9 cellular contexts compared by ENCODE assay signal in the genomic region with DNA sequence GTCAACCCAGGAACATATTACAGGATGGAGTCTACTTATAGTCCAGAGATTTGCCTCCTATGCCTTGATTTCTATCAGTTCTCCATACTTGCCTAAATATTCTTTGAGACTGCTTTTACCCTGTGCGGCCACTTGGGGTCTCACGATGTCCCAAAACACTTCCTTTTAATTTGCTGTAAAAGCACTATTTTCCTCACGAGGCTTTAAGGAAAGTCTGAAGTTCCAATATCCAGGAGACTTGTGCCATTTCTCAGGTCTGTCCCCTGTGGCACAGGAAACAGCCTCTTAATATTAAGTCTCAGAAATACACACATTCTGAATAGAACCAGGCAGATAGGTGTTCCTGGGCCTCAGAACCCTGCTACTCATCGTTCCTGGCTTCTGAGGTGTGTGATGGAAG.
DNase-seq lines count a peak whose midpoint lies in the region; ATAC-seq and TF ChIP-seq lines count a peak whose summit lies in the region.
"Had no signal": no experiment of that assay in that cellular context is flagged by ENCODE, and none has a peak within 500 bp of the region (broad histone marks: within the 10 kb centered on the region; RNA-seq: fewer than 3 reads in every experiment).

No MANE protein-coding gene starts in this region.

- CTCF ChIA-PET in CD4-positive, alpha-beta T cell (lab: Charles Lee): interaction anchor here (0.7 to 1.7 kb wide), 10 partner anchors 10 to 608 kb away, joined by 3 to 10 read pairs (median 4); no protein-coding TSS in a partner anchor

- no peaks in the 10 kb centered on the region for H3K9me3 Mint-ChIP-seq in CD4-positive, alpha-beta T cell
- peaks cover 3% of the 10 kb centered on the region for H3K9me3 Mint-ChIP-seq in stimulated activated memory B cell treated with anti-CD40 and anti-IgM and Interleukin-4, amounts not matched to agents 10 μg/mL and 1 μg/mL and 100 μg/mL, for 72 hours
- H3K9me3 Mint-ChIP-seq: stimulated activated naive CD8-positive, alpha-beta T cell treated with anti-CD3 and anti-CD28 coated beads, Interleukin-15, Interleukin-2, amounts not matched to agents 100 ng/mL and 50 ng/mL, for 24 hours had no signal

- TF ChIP-seq CTCF in CD4-positive, alpha-beta T cell (IDR thresholded peaks at IDR 0.05): peak; percentile 18
- TF ChIP-seq CTCF in foreskin fibroblast (IDR thresholded peaks at IDR 0.05; ENCODE audit: low read depth, low read length): peak; percentile 33
- TF ChIP-seq CTCF in psoas muscle (IDR thresholded peaks at IDR 0.05): peak; percentile 52

- peaks cover 5% of the 10 kb centered on the region for H3K4me1 Mint-ChIP-seq in CD4-positive, alpha-beta T cell (ENCODE audit: low read depth)
- H3K4me1 Mint-ChIP-seq in stimulated activated memory B cell treated with anti-CD40 and anti-IgM and Interleukin-4, amounts not matched to agents 10 μg/mL and 1 μg/mL and 100 μg/mL, for 72 hours: no peaks in the 10 kb centered on the region

- no peak overlapping the region for H3K4me3 Mint-ChIP-seq in CD4-positive, alpha-beta T cell
- no peak overlapping the region for H3K4me3 Mint-ChIP-seq in stimulated activated memory B cell treated with anti-CD40 and anti-IgM and Interleukin-4, amounts not matched to agents 10 μg/mL and 1 μg/mL and 100 μg/mL, for 72 hours
- H3K4me3 Mint-ChIP-seq: stimulated activated naive CD8-positive, alpha-beta T cell treated with anti-CD3 and anti-CD28 coated beads, Interleukin-15, Interleukin-2, amounts not matched to agents 100 ng/mL and 50 ng/mL, for 24 hours had no signal

- POLR2A ChIA-PET in CD4-positive, alpha-beta T cell (lab: Charles Lee): interaction anchor here (1.1 kb wide), 1 partner anchor 143 kb away, joined by 3 read pairs; a partner anchor contains a TSS

- no peaks in the 10 kb centered on the region for H3K9me3 ChIP-seq in CD4-positive, alpha-beta T cell (ENCODE audit: control insufficient read depth, low read length)
- H3K9me3 ChIP-seq in psoas muscle: no peaks in the 10 kb centered on the region

- no peaks in the 10 kb centered on the region for H3K27me3 ChIP-seq in CD4-positive, alpha-beta T cell (ENCODE audit: control insufficient read depth, insufficient read depth, low read length)
- peaks cover 0 to 8% (median 0%) of the 10 kb centered on the region in 3 donors for H3K27me3 ChIP-seq in psoas muscle (ENCODE audit: insufficient read depth in 3 of 3, low read length in 2 of 3)

- H3K4me3 ChIP-seq in foreskin fibroblast (ENCODE audit: low read depth in 1 of 2, low read length in 2 of 2): no peak overlapping the region
- no peak overlapping the region for H3K4me3 ChIP-seq in psoas muscle

- H3K36me3 ChIP-seq in psoas muscle (ENCODE audit: insufficient read depth in 1 of 2, low read depth in 1 of 2): peaks cover 0 to 10% of the 10 kb centered on the region in 2 donors

- DNase-seq in CD4-positive, alpha-beta T cell: no peak
- DNase-seq in UCSD-AML1 (lab: John Stamatoyannopoulos, UW; ENCODE audit: unreplicated experiment): peak; percentile 14
- peak; percentile 24 to 59 for DNase-seq in foreskin fibroblast
- DNase-seq in psoas muscle: no peak
- DNase-seq in NCI-H774 (lab: John Stamatoyannopoulos, UW): no peak

- WGBS in psoas muscle, 3 donors: 18 to 37% (median 23%) methylated on average over 4 of the region's 4 CpGs

- H3K27me3 Mint-ChIP-seq in CD4-positive, alpha-beta T cell: no peaks in the 10 kb centered on the region
- no peaks in the 10 kb centered on the region for H3K27me3 Mint-ChIP-seq in stimulated activated memory B cell treated with anti-CD40 and anti-IgM and Interleukin-4, amounts not matched to agents 10 μg/mL and 1 μg/mL and 100 μg/mL, for 72 hours
- H3K27me3 Mint-ChIP-seq: stimulated activated naive CD8-positive, alpha-beta T cell treated with anti-CD3 and anti-CD28 coated beads, Interleukin-15, Interleukin-2, amounts not matched to agents 100 ng/mL and 50 ng/mL, for 24 hours had no signal

- intact Hi-C loops in CD4-positive, alpha-beta T cell (cut with DNase I, micrococcal nuclease): loop anchor here (2.0 to 5.0 kb wide), 2 partner anchors 234 to 267 kb away; no protein-coding TSS in a partner anchor
- intact Hi-C loops in psoas muscle (cut with DNase I): loop anchor here (5.0 to 10.0 kb wide), 3 partner anchors 121 to 234 kb away; no protein-coding TSS in a partner anchor

- H3K36me3 Mint-ChIP-seq in CD4-positive, alpha-beta T cell (ENCODE audit: low read depth): peaks cover 30% of the 10 kb centered on the region
- H3K36me3 Mint-ChIP-seq in stimulated activated memory B cell treated with anti-CD40 and anti-IgM and Interleukin-4, amounts not matched to agents 10 μg/mL and 1 μg/mL and 100 μg/mL, for 72 hours: peaks cover 28% of the 10 kb centered on the region

- no peak overlapping the region for H3K27ac ChIP-seq in CD4-positive, alpha-beta T cell (ENCODE audit: low read depth, low read length)
- peak overlapping the region; percentile 49 for H3K27ac ChIP-seq in psoas muscle

- H3K27ac Mint-ChIP-seq in CD4-positive, alpha-beta T cell: no peak overlapping the region
- no peak overlapping the region for H3K27ac Mint-ChIP-seq in stimulated activated memory B cell treated with anti-CD40 and anti-IgM and Interleukin-4, amounts not matched to agents 10 μg/mL and 1 μg/mL and 100 μg/mL, for 72 hours
- H3K27ac Mint-ChIP-seq: stimulated activated naive CD8-positive, alpha-beta T cell treated with anti-CD3 and anti-CD28 coated beads, Interleukin-15, Interleukin-2, amounts not matched to agents 100 ng/mL and 50 ng/mL, for 24 hours had no signal

- peak; percentile 39 for ATAC-seq in CD4-positive, alpha-beta T cell (ENCODE audit: poor library complexity)
- ATAC-seq in GM18508 (IDR thresholded peaks at IDR 0.05; ENCODE audit: insufficient read depth, unreplicated experiment): peak; percentile 57
- peak; percentile 73 for ATAC-seq in HG03432 (IDR thresholded peaks at IDR 0.05; ENCODE audit: unreplicated experiment)
- peak in 2 of 4 donors; percentile 28 to 59 for ATAC-seq in psoas muscle
- ATAC-seq in stimulated activated memory B cell treated with anti-CD40 and anti-IgM and Interleukin-4, amounts not matched to agents 10 μg/mL and 1 μg/mL and 100 μg/mL, for 72 hours: no peak

- peaks cover 17% of the 10 kb centered on the region for H3K4me1 ChIP-seq in psoas muscle

Comparison
In these comparisons a context has a peak if more than half of its experiments do, and no peak if none do; other contexts are left out.
1. DNase-seq: peak in UCSD-AML1 (single experiment) and foreskin fibroblast (2 of 2); none in CD4-positive, alpha-beta T cell (0 of 10), psoas muscle (0 of 2) and NCI-H774 (single experiment).
2. Peak in every context shown above with its lines, with median percentiles within 50 percentile points of each other: CTCF ChIP-seq.